Comparison of ENCODE assay signal across 17 cellular contexts in genomic region chr1:194342484-194343262, GRCh38.
A peak's percentile ranks its signal among the peaks of the same experiment; 100 is the strongest.
DNase-seq lines count a peak whose midpoint lies in the region; ATAC-seq, FAIRE-seq and TF ChIP-seq lines count a peak whose summit lies in the region.
"Had no signal": no experiment of that assay in that cellular context is flagged by ENCODE, and none has a peak within 500 bp of the region (broad histone marks: within the 10 kb centered on the region; RNA-seq: fewer than 3 reads in every experiment).

No MANE protein-coding gene starts in this region.

- H3F3A ChIP-seq in Loucy (ENCODE audit: low read depth), result no peaks in the 10 kb centered on the region

- H3K9me2 ChIP-seq in Loucy (replicated peaks; ENCODE audit: low read depth, low read length) (no peaks in the 10 kb centered on the region; the same call in 1 of the 2 replicates), hepatocyte (replicated peaks; ENCODE audit: insufficient read depth) (no peaks in the 10 kb centered on the region)

- H4K20me1 ChIP-seq in Loucy (ENCODE audit: insufficient read depth, low read length, poor library complexity, severe bottlenecking) (no peaks in the 10 kb centered on the region), H1 (replicated peaks in 1 of 2; ENCODE audit: control insufficient read depth in 1 of 2, insufficient read depth in 2 of 2, low read length in 2 of 2) (no peaks in the 10 kb centered on the region), hepatocyte (ENCODE audit: insufficient read depth, poor library complexity, severe bottlenecking) (no peaks in the 10 kb centered on the region)

- no peak overlapping the region for H3K4me2 ChIP-seq in Loucy (ENCODE audit: low read depth, low read length, poor library complexity, severe bottlenecking)
- H3K4me2 ChIP-seq in H1 (ENCODE audit: insufficient read depth in 1 of 2, low read depth in 2 of 2, low read length in 2 of 2), result peak overlapping the region in 1 of 2 experiments; percentile 59; a peak in 1 of 4 replicates
- H3K4me2 ChIP-seq in hepatocyte, result no peak overlapping the region
- H3K4me2 ChIP-seq: A549 had no signal

- intact Hi-C loops in activated CD8-positive, alpha-beta T cell treated with anti-CD3 and anti-CD28 coated beads for 36 hours (cut with micrococcal nuclease), result no loop called here

- no peaks in the 10 kb centered on the region for H3K79me1 ChIP-seq in H1 (ENCODE audit: low read depth, low read length)

- H3K9ac ChIP-seq in Loucy (ENCODE audit: low read depth, low read length, poor library complexity, severe bottlenecking) (no peak overlapping the region), H1 (replicated peaks in 1 of 4; ENCODE audit: extremely low read depth in 1 of 4, low read depth in 3 of 4, low read length in 3 of 4) (no peak overlapping the region)

- H3K27ac ChIP-seq in H1 (ENCODE audit: low read depth, low read length) (no peak overlapping the region), hepatocyte (no peak overlapping the region)
- H3K27ac ChIP-seq: A549, cardiac muscle cell, heart left ventricle, transverse colon had no signal

- H2AFZ ChIP-seq in Loucy (ENCODE audit: low read length), result no peak overlapping the region
- peak overlapping the region; percentile 84 for H2AFZ ChIP-seq in H1 (ENCODE audit: low read length)
- H2AFZ ChIP-seq in hepatocyte, result no peak overlapping the region

- POLR2A ChIA-PET in activated CD8-positive, alpha-beta T cell treated with anti-CD3 and anti-CD28 coated beads for 36 hours (lab: Charles Lee), result no interaction called here
- POLR2A ChIA-PET in activated CD8-positive, alpha-beta T cell treated with anti-CD3 and anti-CD28 coated beads, Interleukin-2, amount 10 ng/mL, durations not matched to agents 7 days and 5 days (lab: Charles Lee), result no interaction called here
- POLR2A ChIA-PET in H1 (lab: Charles Lee; ENCODE audit: partially characterized antibody), result interaction anchor here (0.5 kb wide), 1 partner anchor 680 kb away, joined by 3 read pairs; no protein-coding TSS in a partner anchor

- H4K8ac ChIP-seq in H1 (ENCODE audit: extremely low read depth, insufficient read depth, low read length), result no peak overlapping the region

- H3K27ac Mint-ChIP-seq in activated CD8-positive, alpha-beta T cell treated with anti-CD3 and anti-CD28 coated beads for 36 hours, result no peak overlapping the region
- no peak overlapping the region for H3K27ac Mint-ChIP-seq in activated CD8-positive, alpha-beta T cell treated with anti-CD3 and anti-CD28 coated beads, Interleukin-2, amount 10 ng/mL, durations not matched to agents 7 days and 5 days
- H3K27ac Mint-ChIP-seq: activated naive CD4-positive, alpha-beta T cell treated with anti-CD3 and anti-CD28 coated beads, Interleukin-2, amount 50 U/mL, for 72 hours had no signal

- H3K23ac ChIP-seq in H1 (ENCODE audit: insufficient read length), result no peak overlapping the region

- TF ChIP-seq RAD21 in H1 (IDR thresholded peaks at IDR 0.05 in 1 of 2, conservative IDR thresholded peaks at IDR 0.05 in 1 of 2; ENCODE audit: low read depth in 2 of 2, low read length in 2 of 2), result peak; percentile 66 to 73

- H3K27me3 ChIP-seq in Loucy (ENCODE audit: insufficient read depth, low read length, poor library complexity, severe bottlenecking) (no peaks in the 10 kb centered on the region), H1 (replicated peaks in 1 of 4; ENCODE audit: control insufficient read depth in 3 of 4, extremely low read depth in 1 of 4, insufficient read depth in 3 of 4, low read length in 3 of 4) (no peaks in the 10 kb centered on the region), hepatocyte (no peaks in the 10 kb centered on the region)
- H3K27me3 ChIP-seq: cardiac muscle cell, heart left ventricle, transverse colon had no signal

- H3K79me2 ChIP-seq in Loucy (ENCODE audit: insufficient read depth, low read length) (no peaks in the 10 kb centered on the region), H1 (ENCODE audit: control insufficient read depth in 1 of 2, insufficient read depth in 2 of 2, low read length in 2 of 2) (no peaks in the 10 kb centered on the region), hepatocyte (no peaks in the 10 kb centered on the region)

- peaks cover 14% of the 10 kb centered on the region for H3K4me1 Mint-ChIP-seq in activated CD8-positive, alpha-beta T cell treated with anti-CD3 and anti-CD28 coated beads for 36 hours (ENCODE audit: low read depth)
- no peaks in the 10 kb centered on the region for H3K4me1 Mint-ChIP-seq in activated CD8-positive, alpha-beta T cell treated with anti-CD3 and anti-CD28 coated beads, Interleukin-2, amount 10 ng/mL, durations not matched to agents 7 days and 5 days (ENCODE audit: low read depth)

- CTCF ChIA-PET in activated CD8-positive, alpha-beta T cell treated with anti-CD3 and anti-CD28 coated beads for 36 hours (lab: Charles Lee), result no interaction called here
- CTCF ChIA-PET in activated CD8-positive, alpha-beta T cell treated with anti-CD3 and anti-CD28 coated beads, Interleukin-2, amount 10 ng/mL, durations not matched to agents 7 days and 5 days (lab: Charles Lee), result no interaction called here
- CTCF ChIA-PET in H1 (lab: Charles Lee; ENCODE audit: partially characterized antibody), result interaction anchor here (0.6 to 1.4 kb wide), 17 partner anchors 9 to 795 kb away, joined by 3 to 4 read pairs (median 3); no protein-coding TSS in a partner anchor

- no peak overlapping the region for H3K14ac ChIP-seq in H1 (ENCODE audit: insufficient read length)

- peak; percentile 6 for DNase-seq in activated CD8-positive, alpha-beta T cell treated with anti-CD3 and anti-CD28 coated beads for 36 hours
- DNase-seq in activated CD8-positive, alpha-beta T cell treated with anti-CD3 and anti-CD28 coated beads, Interleukin-2, amount 10 ng/mL, durations not matched to agents 7 days and 5 days, result no peak
- DNase-seq in H1 (ENCODE audit: low read depth in 1 of 2, low spot score in 2 of 2) (peak; percentile 49 to 54), A172 (ENCODE audit: low spot score) (no peak), NCI-H524 (lab: John Stamatoyannopoulos, UW) (no peak), occipital lobe (lab: John Stamatoyannopoulos, UW) (no peak), hepatocyte (ENCODE audit: low spot score) (no peak)
- DNase-seq: heart left ventricle, NCI-H1417, NCI-H748 treated with DMSO at 0.1 percent for 48 hours, SHP77 treated with DMSO at 0.1 percent for 48 hours, transverse colon had no signal

- H3K18ac ChIP-seq in H1 (ENCODE audit: extremely low read depth, low read length), result peak overlapping the region; percentile 13; the same call in 1 of the 2 replicates

- TF ChIP-seq POLR2A in H1 (IDR thresholded peaks at IDR 0.05; ENCODE audit: control extremely low read depth in 1 of 2, low read depth in 2 of 2, low read length in 2 of 2), result no peak

- no peak overlapping the region for H2BK20ac ChIP-seq in H1 (ENCODE audit: low read length)

- no peak overlapping the region for H4K91ac ChIP-seq in H1 (replicated peaks; ENCODE audit: insufficient read length, low read length)

- H3K9me3 Mint-ChIP-seq in activated CD8-positive, alpha-beta T cell treated with anti-CD3 and anti-CD28 coated beads for 36 hours, result no peaks in the 10 kb centered on the region
- H3K9me3 Mint-ChIP-seq in activated CD8-positive, alpha-beta T cell treated with anti-CD3 and anti-CD28 coated beads, Interleukin-2, amount 10 ng/mL, durations not matched to agents 7 days and 5 days (ENCODE audit: insufficient read depth), result no peaks in the 10 kb centered on the region
- H3K9me3 Mint-ChIP-seq: activated naive CD4-positive, alpha-beta T cell treated with anti-CD3 and anti-CD28 coated beads, Interleukin-2, amount 50 U/mL, for 72 hours had no signal

- no peak overlapping the region for H3K56ac ChIP-seq in H1 (replicated peaks; ENCODE audit: insufficient read length, low read depth, low read length)

- H3K4ac ChIP-seq in H1 (replicated peaks; ENCODE audit: insufficient read length, low read depth, low read length), result no peak overlapping the region

- ATAC-seq in activated CD8-positive, alpha-beta T cell treated with anti-CD3 and anti-CD28 coated beads for 36 hours, result no peak
- ATAC-seq in activated CD8-positive, alpha-beta T cell treated with anti-CD3 and anti-CD28 coated beads, Interleukin-2, amount 10 ng/mL, durations not matched to agents 7 days and 5 days, result no peak
- ATAC-seq: activated naive CD4-positive, alpha-beta T cell treated with anti-CD3 and anti-CD28 coated beads, Interleukin-2, amount 50 U/mL, for 72 hours; heart left ventricle had no signal

- no peak overlapping the region for H2BK15ac ChIP-seq in H1 (ENCODE audit: low read length)

- H3K27me3 Mint-ChIP-seq in activated CD8-positive, alpha-beta T cell treated with anti-CD3 and anti-CD28 coated beads for 36 hours, result peaks cover 1% of the 10 kb centered on the region
- H3K27me3 Mint-ChIP-seq in activated CD8-positive, alpha-beta T cell treated with anti-CD3 and anti-CD28 coated beads, Interleukin-2, amount 10 ng/mL, durations not matched to agents 7 days and 5 days (ENCODE audit: low read depth), result no peaks in the 10 kb centered on the region

- 0 out of 2 replicates have a peak, but pooled peaks cover 2% of the 10 kb centered on the region for H3K23me2 ChIP-seq in H1 (ENCODE audit: low read depth, low read length)

- H3K9me3 ChIP-seq in Loucy (ENCODE audit: insufficient read depth, low read depth, low read length), result no peaks in the 10 kb centered on the region
- no peaks in the 10 kb centered on the region for H3K9me3 ChIP-seq in H1 (ENCODE audit: insufficient read depth in 2 of 2, low read depth in 1 of 2, low read length in 1 of 2)
- H3K9me3 ChIP-seq in hepatocyte (ENCODE audit: low read depth), result no peaks in the 10 kb centered on the region
- H3K9me3 ChIP-seq: A549, heart left ventricle, transverse colon had no signal

- no peak overlapping the region for H2AK5ac ChIP-seq in H1 (ENCODE audit: low read depth, low read length)

- 69% methylated on average over 18 of the region's 18 CpGs; no CpG with 5 or more reads in 1 of the 2 experiments for WGBS in H1 (ENCODE audit: extremely low coverage in 1 of 2, insufficient coverage in 1 of 2, insufficient read length in 1 of 2, insufficient replicate concordance in 2 of 2, low coverage in 1 of 2, low lambda C conversion rate in 2 of 2, missing lambda C conversion rate in 1 of 2), 2 experiments
- 80% methylated on average over 18 of the region's 18 CpGs for WGBS in hepatocyte (ENCODE audit: low lambda C conversion rate, missing lambda C conversion rate)

- H2BK120ac ChIP-seq in H1 (replicated peaks; ENCODE audit: low read depth, low read length), result no peak overlapping the region

- FAIRE-seq in H1 (lab: Jason Lieb, UNC), result no peak
- FAIRE-seq: A549, H54 had no signal

- H3K4me3 ChIP-seq in Loucy (ENCODE audit: low read length, poor library complexity, severe bottlenecking), result no peak overlapping the region
- H3K4me3 ChIP-seq in H1 (ENCODE audit: extremely low read depth in 1 of 4, insufficient read depth in 2 of 4, low read depth in 3 of 4, low read length in 4 of 4), result peak overlapping the region in 1 of 4 experiments; percentile 19; a peak in 2 of 8 replicates
- H3K4me3 ChIP-seq in hepatocyte, result no peak overlapping the region
- H3K4me3 ChIP-seq: A549, cardiac muscle cell, heart left ventricle, transverse colon had no signal

- no peaks in the 10 kb centered on the region for H3K36me3 Mint-ChIP-seq in activated CD8-positive, alpha-beta T cell treated with anti-CD3 and anti-CD28 coated beads for 36 hours (ENCODE audit: low read depth)
- no peaks in the 10 kb centered on the region for H3K36me3 Mint-ChIP-seq in activated CD8-positive, alpha-beta T cell treated with anti-CD3 and anti-CD28 coated beads, Interleukin-2, amount 10 ng/mL, durations not matched to agents 7 days and 5 days (ENCODE audit: low read depth)
- H3K36me3 Mint-ChIP-seq: activated naive CD4-positive, alpha-beta T cell treated with anti-CD3 and anti-CD28 coated beads, Interleukin-2, amount 50 U/mL, for 72 hours had no signal

- H4K5ac ChIP-seq in H1 (ENCODE audit: insufficient read length, low read depth, low read length), result no peak overlapping the region

- H2BK12ac ChIP-seq in H1 (ENCODE audit: low read depth, low read length), result no peak overlapping the region

- H3K4me3 Mint-ChIP-seq in activated CD8-positive, alpha-beta T cell treated with anti-CD3 and anti-CD28 coated beads for 36 hours, result no peak overlapping the region
- no peak overlapping the region for H3K4me3 Mint-ChIP-seq in activated CD8-positive, alpha-beta T cell treated with anti-CD3 and anti-CD28 coated beads, Interleukin-2, amount 10 ng/mL, durations not matched to agents 7 days and 5 days

- H2BK5ac ChIP-seq in H1 (ENCODE audit: low read depth, low read length), result no peak overlapping the region; the same call in 1 of the 2 replicates

- H3K36me3 ChIP-seq in Loucy (ENCODE audit: insufficient read depth, low read length), result no peaks in the 10 kb centered on the region
- H3K36me3 ChIP-seq in H1 (ENCODE audit: control insufficient read depth in 2 of 4, insufficient read depth in 4 of 4, low read length in 3 of 4), result no peaks in the 10 kb centered on the region
- no peaks in the 10 kb centered on the region for H3K36me3 ChIP-seq in hepatocyte (replicated peaks; ENCODE audit: insufficient read depth, low read depth)
- H3K36me3 ChIP-seq: cardiac muscle cell, heart left ventricle, transverse colon had no signal

- no peaks in the 10 kb centered on the region for H3K4me1 ChIP-seq in Loucy (ENCODE audit: insufficient read depth, low read length, poor library complexity, severe bottlenecking)
- H3K4me1 ChIP-seq in H1 (replicated peaks in 1 of 4; ENCODE audit: control insufficient read depth in 3 of 4, insufficient read depth in 4 of 4, low read length in 3 of 4), result peaks cover 0 to 3% (median 0%) of the 10 kb centered on the region in 4 experiments; a peak in 2 of 7 replicates
- no peaks in the 10 kb centered on the region for H3K4me1 ChIP-seq in hepatocyte (ENCODE audit: insufficient read depth)
- H3K4me1 ChIP-seq: A549, heart left ventricle, transverse colon had no signal

- no peak for TF ChIP-seq CTCF in activated CD8-positive, alpha-beta T cell treated with anti-CD3 and anti-CD28 coated beads for 36 hours (IDR thresholded peaks at IDR 0.05)
- TF ChIP-seq CTCF in Loucy (conservative IDR thresholded peaks at IDR 0.05; ENCODE audit: low read length) (peak; percentile 45), H1 (IDR thresholded peaks at IDR 0.05; ENCODE audit: control extremely low read depth in 1 of 3, insufficient read depth in 1 of 3, low read depth in 1 of 3, low read length in 3 of 3) (peak; percentile 87 to 99 (median 88)), hepatocyte (IDR thresholded peaks at IDR 0.05; ENCODE audit: poor library complexity) (no peak)

- TF ChIP-seq EP300 in H1 (IDR thresholded peaks at IDR 0.05; ENCODE audit: borderline replicate concordance in 1 of 2, low read depth in 2 of 2, low read length in 2 of 2), result no peak

Comparison
In these comparisons a context has a peak if more than half of its experiments do, and no peak if none do; other contexts are left out.
1. DNase-seq: peak in activated CD8-positive, alpha-beta T cell treated with anti-CD3 and anti-CD28 coated beads for 36 hours (single experiment) and H1 (2 of 2); none in activated CD8-positive, alpha-beta T cell treated with anti-CD3 and anti-CD28 coated beads, Interleukin-2, amount 10 ng/mL, durations not matched to agents 7 days and 5 days (single experiment), A172 (single experiment), NCI-H524 (0 of 2), occipital lobe (single experiment) and hepatocyte (single experiment).
2. CTCF ChIP-seq: peak in Loucy (single experiment) and H1 (3 of 3); none in activated CD8-positive, alpha-beta T cell treated with anti-CD3 and anti-CD28 coated beads for 36 hours (single experiment) and hepatocyte (single experiment).